Comparison of ENCODE assay signal across 1 cellular context in the genomic region with DNA sequence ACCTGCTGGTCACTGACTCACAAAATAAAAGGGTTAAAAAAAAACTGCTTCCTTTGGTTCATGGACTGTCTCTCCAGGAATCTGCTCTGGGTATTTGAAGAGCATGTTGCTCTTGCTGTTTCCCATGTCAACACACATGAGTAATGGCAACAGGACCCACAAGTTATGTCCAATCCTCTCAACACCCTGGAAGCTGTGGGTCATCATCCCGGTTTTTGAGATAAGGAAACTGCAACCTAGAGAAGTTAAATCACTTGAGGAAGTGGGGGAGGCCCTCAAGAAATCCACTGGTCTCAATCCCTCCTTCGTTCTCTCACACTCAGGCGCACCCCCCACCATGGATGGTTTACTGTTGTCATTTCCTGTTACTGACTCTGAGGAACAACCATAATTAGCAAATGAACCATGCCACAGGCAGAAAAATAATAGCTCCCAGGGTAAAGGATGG.
TF ChIP-seq lines count a peak whose summit lies in the region.

No MANE protein-coding gene starts in this region.

TF ChIP-seq in K562, 482 proteins besides CTCF, POLR2A, EP300 and RAD21 (continued from another document):
- TF ChIP-seq, protein P1, sequence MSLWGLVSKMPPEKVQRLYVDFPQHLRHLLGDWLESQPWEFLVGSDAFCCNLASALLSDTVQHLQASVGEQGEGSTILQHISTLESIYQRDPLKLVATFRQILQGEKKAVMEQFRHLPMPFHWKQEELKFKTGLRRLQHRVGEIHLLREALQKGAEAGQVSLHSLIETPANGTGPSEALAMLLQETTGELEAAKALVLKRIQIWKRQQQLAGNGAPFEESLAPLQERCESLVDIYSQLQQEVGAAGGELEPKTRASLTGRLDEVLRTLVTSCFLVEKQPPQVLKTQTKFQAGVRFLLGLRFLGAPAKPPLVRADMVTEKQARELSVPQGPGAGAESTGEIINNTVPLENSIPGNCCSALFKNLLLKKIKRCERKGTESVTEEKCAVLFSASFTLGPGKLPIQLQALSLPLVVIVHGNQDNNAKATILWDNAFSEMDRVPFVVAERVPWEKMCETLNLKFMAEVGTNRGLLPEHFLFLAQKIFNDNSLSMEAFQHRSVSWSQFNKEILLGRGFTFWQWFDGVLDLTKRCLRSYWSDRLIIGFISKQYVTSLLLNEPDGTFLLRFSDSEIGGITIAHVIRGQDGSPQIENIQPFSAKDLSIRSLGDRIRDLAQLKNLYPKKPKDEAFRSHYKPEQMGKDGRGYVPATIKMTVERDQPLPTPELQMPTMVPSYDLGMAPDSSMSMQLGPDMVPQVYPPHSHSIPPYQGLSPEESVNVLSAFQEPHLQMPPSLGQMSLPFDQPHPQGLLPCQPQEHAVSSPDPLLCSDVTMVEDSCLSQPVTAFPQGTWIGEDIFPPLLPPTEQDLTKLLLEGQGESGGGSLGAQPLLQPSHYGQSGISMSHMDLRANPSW (CRISPR knock-in tag; IDR thresholded peaks at IDR 0.05): no peak
- TF ChIP-seq PCBP1 (IDR thresholded peaks at IDR 0.05; ENCODE audit: low read depth, low read length, poor library complexity, severe bottlenecking) (no peak), MLX (CRISPR knock-in tag; conservative IDR thresholded peaks at IDR 0.05) (no peak), PYGO2 (tag; IDR thresholded peaks at IDR 0.05) (no peak), GATAD2A (IDR thresholded peaks at IDR 0.05) (no peak), GABPB1 (CRISPR knock-in tag; IDR thresholded peaks at IDR 0.05) (no peak), ZNF140 (CRISPR knock-in tag; IDR thresholded peaks at IDR 0.05) (no peak), MCM5 (IDR thresholded peaks at IDR 0.05; ENCODE audit: low read depth) (no peak), HMBOX1 (IDR thresholded peaks at IDR 0.05) (peak; percentile 78)
- TF ChIP-seq, protein P2, sequence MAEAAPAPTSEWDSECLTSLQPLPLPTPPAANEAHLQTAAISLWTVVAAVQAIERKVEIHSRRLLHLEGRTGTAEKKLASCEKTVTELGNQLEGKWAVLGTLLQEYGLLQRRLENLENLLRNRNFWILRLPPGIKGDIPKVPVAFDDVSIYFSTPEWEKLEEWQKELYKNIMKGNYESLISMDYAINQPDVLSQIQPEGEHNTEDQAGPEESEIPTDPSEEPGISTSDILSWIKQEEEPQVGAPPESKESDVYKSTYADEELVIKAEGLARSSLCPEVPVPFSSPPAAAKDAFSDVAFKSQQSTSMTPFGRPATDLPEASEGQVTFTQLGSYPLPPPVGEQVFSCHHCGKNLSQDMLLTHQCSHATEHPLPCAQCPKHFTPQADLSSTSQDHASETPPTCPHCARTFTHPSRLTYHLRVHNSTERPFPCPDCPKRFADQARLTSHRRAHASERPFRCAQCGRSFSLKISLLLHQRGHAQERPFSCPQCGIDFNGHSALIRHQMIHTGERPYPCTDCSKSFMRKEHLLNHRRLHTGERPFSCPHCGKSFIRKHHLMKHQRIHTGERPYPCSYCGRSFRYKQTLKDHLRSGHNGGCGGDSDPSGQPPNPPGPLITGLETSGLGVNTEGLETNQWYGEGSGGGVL (CRISPR knock-in tag; IDR thresholded peaks at IDR 0.05): no peak
- TF ChIP-seq, protein P3, sequence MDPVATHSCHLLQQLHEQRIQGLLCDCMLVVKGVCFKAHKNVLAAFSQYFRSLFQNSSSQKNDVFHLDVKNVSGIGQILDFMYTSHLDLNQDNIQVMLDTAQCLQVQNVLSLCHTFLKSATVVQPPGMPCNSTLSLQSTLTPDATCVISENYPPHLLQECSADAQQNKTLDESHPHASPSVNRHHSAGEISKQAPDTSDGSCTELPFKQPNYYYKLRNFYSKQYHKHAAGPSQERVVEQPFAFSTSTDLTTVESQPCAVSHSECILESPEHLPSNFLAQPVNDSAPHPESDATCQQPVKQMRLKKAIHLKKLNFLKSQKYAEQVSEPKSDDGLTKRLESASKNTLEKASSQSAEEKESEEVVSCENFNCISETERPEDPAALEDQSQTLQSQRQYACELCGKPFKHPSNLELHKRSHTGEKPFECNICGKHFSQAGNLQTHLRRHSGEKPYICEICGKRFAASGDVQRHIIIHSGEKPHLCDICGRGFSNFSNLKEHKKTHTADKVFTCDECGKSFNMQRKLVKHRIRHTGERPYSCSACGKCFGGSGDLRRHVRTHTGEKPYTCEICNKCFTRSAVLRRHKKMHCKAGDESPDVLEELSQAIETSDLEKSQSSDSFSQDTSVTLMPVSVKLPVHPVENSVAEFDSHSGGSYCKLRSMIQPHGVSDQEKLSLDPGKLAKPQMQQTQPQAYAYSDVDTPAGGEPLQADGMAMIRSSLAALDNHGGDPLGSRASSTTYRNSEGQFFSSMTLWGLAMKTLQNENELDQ (CRISPR knock-in tag; IDR thresholded peaks at IDR 0.05; ENCODE audit: borderline replicate concordance): no peak
